Comparison of ENCODE assay signal across 10 cellular contexts in genomic region chr11:69011624-69012091, GRCh38. TPM values are rescaled to one million over a fixed set of nuclear protein-coding genes. Genes with fewer than 3 reads are reported as not detected.
DNase-seq lines count a peak whose midpoint lies in the region; ATAC-seq and TF ChIP-seq lines count a peak whose summit lies in the region.
"Had no signal": no experiment of that assay in that cellular context is flagged by ENCODE, and none has a peak within 500 bp of the region (broad histone marks: within the 10 kb centered on the region; RNA-seq: fewer than 3 reads in every experiment).

No MANE protein-coding gene starts in this region.

- peaks cover 17 to 18% of the 10 kb centered on the region in 2 donors for H3K4me1 ChIP-seq in mucosa of rectum (ENCODE audit: control insufficient read depth in 2 of 2, insufficient read depth in 2 of 2, low read length in 2 of 2)
- peaks cover 21 to 64% (median 43%) of the 10 kb centered on the region in 4 donors for H3K4me1 ChIP-seq in transverse colon

- H3K36me3 ChIP-seq in mucosa of rectum (ENCODE audit: control insufficient read depth in 2 of 2, insufficient read depth in 2 of 2, low read length in 2 of 2), result no peaks in the 10 kb centered on the region
- no peaks in the 10 kb centered on the region for H3K36me3 ChIP-seq in transverse colon
- H3K36me3 ChIP-seq: WERI-Rb-1 had no signal

- TF ChIP-seq EP300 in transverse colon (IDR thresholded peaks at IDR 0.05; ENCODE audit: low read depth), result no peak

- TF ChIP-seq POLR2A in NB4 (IDR thresholded peaks at IDR 0.05; ENCODE audit: extremely low read depth, insufficient read length), result no peak
- no peak for TF ChIP-seq POLR2A in transverse colon (IDR thresholded peaks at IDR 0.05)

- H3K4me1 Mint-ChIP-seq in endothelial cell (ENCODE audit: unreplicated experiment), result no peaks in the 10 kb centered on the region

- H3K27me3 ChIP-seq in mucosa of rectum (ENCODE audit: control insufficient read depth in 2 of 2, insufficient read depth in 2 of 2, low read length in 2 of 2), result peaks cover 15 to 19% of the 10 kb centered on the region in 2 donors
- peaks cover 47% of the 10 kb centered on the region for H3K27me3 ChIP-seq in transverse colon

- H3K27ac ChIP-seq in mucosa of rectum (ENCODE audit: low read depth in 2 of 2, low read length in 2 of 2), result peak overlapping the region; percentile 77 to 85
- H3K27ac ChIP-seq in transverse colon, result peak overlapping the region; percentile 87 to 98 (median 94)
- H3K27ac ChIP-seq: WERI-Rb-1 had no signal

- in situ Hi-C loops in transverse colon (cut with MboI; ENCODE audit: low pct_ligation_motif_present in 1 of 4, low pct_unique_long_range_greater_than_20kb in 1 of 4, low sequenced_read_pairs in 3 of 4), result no loop called here

- peak overlapping the region; percentile 37 for H3K4me3 Mint-ChIP-seq in endothelial cell (ENCODE audit: unreplicated experiment)

- H3K36me3 Mint-ChIP-seq in endothelial cell (ENCODE audit: low read depth, unreplicated experiment), result no peaks in the 10 kb centered on the region

- H3K27me3 Mint-ChIP-seq in endothelial cell (ENCODE audit: unreplicated experiment), result peaks cover 12% of the 10 kb centered on the region

- no peak for ATAC-seq in HG03280 (IDR thresholded peaks at IDR 0.05; ENCODE audit: unreplicated experiment)

- intact Hi-C loops in transverse colon (cut with DNase I; ENCODE audit: low total_unique reads), result loop anchor here (2.0 to 5.0 kb wide), 2 partner anchors 37 to 76 kb away; partner anchors contain the start of gene TPCN2

- no peaks in the 10 kb centered on the region for H3K9me3 Mint-ChIP-seq in endothelial cell (ENCODE audit: unreplicated experiment)

- no peak overlapping the region for H3K27ac Mint-ChIP-seq in endothelial cell (ENCODE audit: unreplicated experiment)

- peak overlapping the region; percentile 64 for H3K4me3 ChIP-seq in NB4 (ENCODE audit: low read depth, low read length)
- H3K4me3 ChIP-seq in mucosa of rectum (ENCODE audit: low read length in 2 of 2), result peak overlapping the region; percentile 54 to 67
- H3K4me3 ChIP-seq in transverse colon, result peak overlapping the region; percentile 47 to 66 (median 50)

- DNase-seq in NB4 (ENCODE audit: low read depth) (no peak), endothelial cell (ENCODE audit: low spot score) (no peak), transverse colon (no peak), DMS53 (lab: John Stamatoyannopoulos, UW) (no peak)
- no peak for DNase-seq in effector CD8-positive, alpha-beta T cell (lab: John Stamatoyannopoulos, UW)
- DNase-seq: NCI-H2171, WERI-Rb-1 had no signal

- WGBS in transverse colon (ENCODE audit: low coverage in 1 of 2), 2 donors, result 49% methylated on average over 9 of the region's 9 CpGs; no CpG with 5 or more reads in 1 of the 2 donors

- H3K9me3 ChIP-seq in mucosa of rectum (ENCODE audit: control insufficient read depth in 2 of 2, low read length in 2 of 2) (no peaks in the 10 kb centered on the region), transverse colon (no peaks in the 10 kb centered on the region)

- peak overlapping the region in 1 of 2 donors; percentile 52 for H3K9ac ChIP-seq in mucosa of rectum (ENCODE audit: low read depth in 1 of 2, low read length in 2 of 2)

- no peak for TF ChIP-seq CTCF in NB4 (IDR thresholded peaks at IDR 0.05; ENCODE audit: low read depth, low read length)
- TF ChIP-seq CTCF in endothelial cell (IDR thresholded peaks at IDR 0.05; ENCODE audit: unreplicated experiment), result no peak
- TF ChIP-seq CTCF in transverse colon (IDR thresholded peaks at IDR 0.05), result no peak

RNA-seq across cellular contexts. Expression of gene MRGPRF, which starts 1.4 kb away (rescaled TPM):
- total RNA-seq in endothelial cell (ENCODE audit: unreplicated experiment) (0.54 TPM), transverse colon (100 to 1,000 TPM in 1 of 4 donors, 10 to 100 TPM in 3; 17.9 to 119 (median 43.6) TPM)
- total RNA-seq: RPMI7951 had no signal

RNA-seq across cellular contexts. Expression of gene MRGPRD, which starts 30.9 kb away (rescaled TPM):
- total RNA-seq in endothelial cell (ENCODE audit: unreplicated experiment), result not detected
- total RNA-seq in transverse colon, result not detected
- total RNA-seq: RPMI7951 had no signal

RNA-seq across cellular contexts. Expression of gene TPCN2, which starts 37.1 kb away (rescaled TPM):
- 31.4 TPM for total RNA-seq in endothelial cell (ENCODE audit: unreplicated experiment)
- total RNA-seq in transverse colon, result 10 to 100 TPM; 16.8 to 25.4 (median 20.7) TPM

Comparison
In these comparisons a context has a peak if more than half of its experiments do, and no peak if none do; other contexts are left out.
1. RNA of gene MRGPRF, which starts 1.4 kb away (total RNA-seq): 17.9 to 119 TPM in transverse colon; 0.54 TPM in endothelial cell (single experiment); every median in the first group is over 10 times any median in the second.
2. Peak in every context shown above with its lines, with median percentiles within 50 percentile points of each other: H3K4me3 ChIP-seq.